In the genomic region with DNA sequence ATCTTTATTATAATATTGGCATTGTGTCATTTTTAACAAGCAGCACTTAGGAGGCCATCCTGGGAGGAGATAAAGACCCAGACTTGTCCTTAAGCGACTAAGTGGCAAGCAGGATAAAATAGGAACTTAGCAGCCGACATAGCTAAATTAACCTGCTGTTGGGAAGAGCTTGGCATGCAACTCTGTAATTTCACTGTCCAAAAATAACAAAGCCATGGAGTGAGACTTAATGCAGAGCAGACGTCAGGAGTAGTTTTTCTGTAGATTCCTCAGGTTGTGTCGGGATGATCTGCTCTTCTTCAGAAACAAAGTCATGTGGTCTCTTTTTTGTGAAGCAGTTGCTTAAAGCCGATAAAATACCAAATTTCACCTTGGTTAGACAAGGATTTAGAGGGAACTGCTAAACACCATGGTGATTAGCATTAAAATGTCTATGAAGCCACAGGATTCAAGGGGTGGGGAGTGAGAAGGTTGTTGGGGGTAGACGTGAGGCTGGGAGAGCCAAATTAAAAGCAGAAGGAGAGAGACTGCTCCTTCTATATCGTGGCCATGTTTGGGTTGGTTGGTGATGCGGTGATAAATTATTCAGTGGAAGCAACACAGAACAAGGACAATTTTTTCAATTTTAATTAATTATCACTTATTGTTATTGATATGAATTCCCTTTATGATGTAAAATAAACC, we compare ENCODE assay signal across 1 cellular context.
A peak's percentile ranks its signal among the peaks of the same experiment; 100 is the strongest.
TF ChIP-seq lines count a peak whose summit lies in the region.

No MANE protein-coding gene starts in this region.

TF ChIP-seq in HEK293, 187 proteins besides CTCF, POLR2A, EP300 and RAD21 (continued from another document):
- TF ChIP-seq, protein P1, sequence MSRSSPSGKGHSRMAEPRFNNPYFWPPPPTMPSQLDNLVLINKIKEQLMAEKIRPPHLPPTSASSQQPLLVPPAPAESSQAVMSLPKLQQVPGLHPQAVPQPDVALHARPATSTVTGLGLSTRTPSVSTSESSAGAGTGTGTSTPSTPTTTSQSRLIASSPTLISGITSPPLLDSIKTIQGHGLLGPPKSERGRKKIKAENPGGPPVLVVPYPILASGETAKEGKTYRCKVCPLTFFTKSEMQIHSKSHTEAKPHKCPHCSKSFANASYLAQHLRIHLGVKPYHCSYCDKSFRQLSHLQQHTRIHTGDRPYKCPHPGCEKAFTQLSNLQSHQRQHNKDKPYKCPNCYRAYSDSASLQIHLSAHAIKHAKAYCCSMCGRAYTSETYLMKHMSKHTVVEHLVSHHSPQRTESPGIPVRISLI (tag by site-specific recombination; IDR thresholded peaks at IDR 0.05): peak; percentile 56; the same call in 1 of the 2 replicates
- TF ChIP-seq ZNF664 (tag by site-specific recombination; IDR thresholded peaks at IDR 0.05) (no peak), ZNF341 (tag by site-specific recombination; IDR thresholded peaks at IDR 0.05; ENCODE audit: low read depth) (peak; percentile 80), SCRT2 (tag by site-specific recombination; IDR thresholded peaks at IDR 0.05) (peak; percentile 79)
TF ChIP-seq in HEK293: peak in this region for 12.
